1 cellular context compared by ENCODE assay signal in genomic region chr4:38869511-38869910, GRCh38.
TF ChIP-seq lines count a peak whose summit lies in the region.

No MANE protein-coding gene starts in this region.

TF ChIP-seq in HepG2, 621 proteins besides CTCF, POLR2A, EP300 and RAD21:
- TF ChIP-seq CAMTA2 (CRISPR knock-in tag; IDR thresholded peaks at IDR 0.05; ENCODE audit: borderline replicate concordance) = no peak
- no peak for TF ChIP-seq ZKSCAN8 (CRISPR knock-in tag; IDR thresholded peaks at IDR 0.05; ENCODE audit: borderline replicate concordance)
- peak; percentile 37; the same call in 1 of the 2 replicates for TF ChIP-seq RBFOX2 (IDR thresholded peaks at IDR 0.05; ENCODE audit: low read depth, low read length)
